ENCODE assay signal across 1 cellular context in the genomic region with DNA sequence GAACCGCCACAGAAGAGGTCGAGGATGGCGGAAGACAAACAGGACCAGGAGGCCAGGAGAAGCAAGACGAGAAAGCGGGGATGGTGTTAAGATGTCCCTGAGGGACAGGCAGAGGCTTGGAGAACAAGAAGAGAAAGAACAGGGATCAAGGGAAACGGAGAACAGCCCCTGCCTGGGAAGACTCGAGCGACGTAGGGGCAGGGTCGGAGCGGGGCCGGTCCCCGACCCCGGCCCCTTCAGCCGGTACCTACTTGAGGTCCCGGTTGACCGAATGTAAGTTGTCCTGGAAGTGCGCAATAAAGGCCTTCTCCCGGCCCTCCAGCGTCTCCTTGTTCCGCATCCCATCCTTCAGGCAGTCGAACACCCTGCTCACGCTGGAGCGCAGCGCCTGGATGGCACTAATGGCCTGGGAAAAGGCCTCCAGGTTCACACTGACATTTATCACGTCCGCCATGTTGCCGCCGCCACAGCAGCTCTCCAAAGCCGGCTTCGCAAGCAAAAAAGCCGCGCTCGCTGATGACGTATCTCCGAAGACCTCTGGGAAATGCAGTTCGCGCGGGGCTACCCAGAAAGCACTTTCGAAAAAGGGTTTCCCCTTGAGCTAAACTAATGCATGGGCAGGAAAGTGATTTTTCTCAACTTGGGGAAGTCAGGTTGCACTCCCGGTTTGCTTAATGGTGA.
A peak's percentile ranks its signal among the peaks of the same experiment; 100 is the strongest.
TF ChIP-seq lines count a peak whose summit lies in the region.

A gene with protein sequence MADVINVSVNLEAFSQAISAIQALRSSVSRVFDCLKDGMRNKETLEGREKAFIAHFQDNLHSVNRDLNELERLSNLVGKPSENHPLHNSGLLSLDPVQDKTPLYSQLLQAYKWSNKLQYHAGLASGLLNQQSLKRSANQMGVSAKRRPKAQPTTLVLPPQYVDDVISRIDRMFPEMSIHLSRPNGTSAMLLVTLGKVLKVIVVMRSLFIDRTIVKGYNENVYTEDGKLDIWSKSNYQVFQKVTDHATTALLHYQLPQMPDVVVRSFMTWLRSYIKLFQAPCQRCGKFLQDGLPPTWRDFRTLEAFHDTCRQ (minus strand): TSS at position 477 of the 681 bp plus-strand sequence. CDS start 23 bp downstream, at position 454.

TF ChIP-seq in HepG2, 621 proteins besides CTCF, POLR2A, EP300 and RAD21 (continued from another document and continues in another):
- TF ChIP-seq, protein P1, sequence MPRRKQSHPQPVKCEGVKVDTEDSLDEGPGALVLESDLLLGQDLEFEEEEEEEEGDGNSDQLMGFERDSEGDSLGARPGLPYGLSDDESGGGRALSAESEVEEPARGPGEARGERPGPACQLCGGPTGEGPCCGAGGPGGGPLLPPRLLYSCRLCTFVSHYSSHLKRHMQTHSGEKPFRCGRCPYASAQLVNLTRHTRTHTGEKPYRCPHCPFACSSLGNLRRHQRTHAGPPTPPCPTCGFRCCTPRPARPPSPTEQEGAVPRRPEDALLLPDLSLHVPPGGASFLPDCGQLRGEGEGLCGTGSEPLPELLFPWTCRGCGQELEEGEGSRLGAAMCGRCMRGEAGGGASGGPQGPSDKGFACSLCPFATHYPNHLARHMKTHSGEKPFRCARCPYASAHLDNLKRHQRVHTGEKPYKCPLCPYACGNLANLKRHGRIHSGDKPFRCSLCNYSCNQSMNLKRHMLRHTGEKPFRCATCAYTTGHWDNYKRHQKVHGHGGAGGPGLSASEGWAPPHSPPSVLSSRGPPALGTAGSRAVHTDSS (CRISPR knock-in tag; conservative IDR thresholded peaks at IDR 0.05), result no peak
- no peak for TF ChIP-seq FIP1L1 (IDR thresholded peaks at IDR 0.05; ENCODE audit: borderline replicate concordance, insufficient read depth, low read depth, low read length)
- no peak for TF ChIP-seq TMF1 (CRISPR knock-in tag; IDR thresholded peaks at IDR 0.05; ENCODE audit: low read depth)
- TF ChIP-seq, protein P2, sequence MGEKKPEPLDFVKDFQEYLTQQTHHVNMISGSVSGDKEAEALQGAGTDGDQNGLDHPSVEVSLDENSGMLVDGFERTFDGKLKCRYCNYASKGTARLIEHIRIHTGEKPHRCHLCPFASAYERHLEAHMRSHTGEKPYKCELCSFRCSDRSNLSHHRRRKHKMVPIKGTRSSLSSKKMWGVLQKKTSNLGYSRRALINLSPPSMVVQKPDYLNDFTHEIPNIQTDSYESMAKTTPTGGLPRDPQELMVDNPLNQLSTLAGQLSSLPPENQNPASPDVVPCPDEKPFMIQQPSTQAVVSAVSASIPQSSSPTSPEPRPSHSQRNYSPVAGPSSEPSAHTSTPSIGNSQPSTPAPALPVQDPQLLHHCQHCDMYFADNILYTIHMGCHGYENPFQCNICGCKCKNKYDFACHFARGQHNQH (CRISPR knock-in tag; IDR thresholded peaks at IDR 0.05), result peak; percentile 55; the same call in 1 of the 2 replicates
- TF ChIP-seq, protein P3, sequence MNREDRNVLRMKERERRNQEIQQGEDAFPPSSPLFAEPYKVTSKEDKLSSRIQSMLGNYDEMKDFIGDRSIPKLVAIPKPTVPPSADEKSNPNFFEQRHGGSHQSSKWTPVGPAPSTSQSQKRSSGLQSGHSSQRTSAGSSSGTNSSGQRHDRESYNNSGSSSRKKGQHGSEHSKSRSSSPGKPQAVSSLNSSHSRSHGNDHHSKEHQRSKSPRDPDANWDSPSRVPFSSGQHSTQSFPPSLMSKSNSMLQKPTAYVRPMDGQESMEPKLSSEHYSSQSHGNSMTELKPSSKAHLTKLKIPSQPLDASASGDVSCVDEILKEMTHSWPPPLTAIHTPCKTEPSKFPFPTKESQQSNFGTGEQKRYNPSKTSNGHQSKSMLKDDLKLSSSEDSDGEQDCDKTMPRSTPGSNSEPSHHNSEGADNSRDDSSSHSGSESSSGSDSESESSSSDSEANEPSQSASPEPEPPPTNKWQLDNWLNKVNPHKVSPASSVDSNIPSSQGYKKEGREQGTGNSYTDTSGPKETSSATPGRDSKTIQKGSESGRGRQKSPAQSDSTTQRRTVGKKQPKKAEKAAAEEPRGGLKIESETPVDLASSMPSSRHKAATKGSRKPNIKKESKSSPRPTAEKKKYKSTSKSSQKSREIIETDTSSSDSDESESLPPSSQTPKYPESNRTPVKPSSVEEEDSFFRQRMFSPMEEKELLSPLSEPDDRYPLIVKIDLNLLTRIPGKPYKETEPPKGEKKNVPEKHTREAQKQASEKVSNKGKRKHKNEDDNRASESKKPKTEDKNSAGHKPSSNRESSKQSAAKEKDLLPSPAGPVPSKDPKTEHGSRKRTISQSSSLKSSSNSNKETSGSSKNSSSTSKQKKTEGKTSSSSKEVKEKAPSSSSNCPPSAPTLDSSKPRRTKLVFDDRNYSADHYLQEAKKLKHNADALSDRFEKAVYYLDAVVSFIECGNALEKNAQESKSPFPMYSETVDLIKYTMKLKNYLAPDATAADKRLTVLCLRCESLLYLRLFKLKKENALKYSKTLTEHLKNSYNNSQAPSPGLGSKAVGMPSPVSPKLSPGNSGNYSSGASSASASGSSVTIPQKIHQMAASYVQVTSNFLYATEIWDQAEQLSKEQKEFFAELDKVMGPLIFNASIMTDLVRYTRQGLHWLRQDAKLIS (CRISPR knock-in tag; IDR thresholded peaks at IDR 0.05), result no peak
- no peak for TF ChIP-seq ZNF629 (CRISPR knock-in tag; conservative IDR thresholded peaks at IDR 0.05)
- TF ChIP-seq SMYD3 (CRISPR knock-in tag; IDR thresholded peaks at IDR 0.05), result no peak
- TF ChIP-seq, protein P4, sequence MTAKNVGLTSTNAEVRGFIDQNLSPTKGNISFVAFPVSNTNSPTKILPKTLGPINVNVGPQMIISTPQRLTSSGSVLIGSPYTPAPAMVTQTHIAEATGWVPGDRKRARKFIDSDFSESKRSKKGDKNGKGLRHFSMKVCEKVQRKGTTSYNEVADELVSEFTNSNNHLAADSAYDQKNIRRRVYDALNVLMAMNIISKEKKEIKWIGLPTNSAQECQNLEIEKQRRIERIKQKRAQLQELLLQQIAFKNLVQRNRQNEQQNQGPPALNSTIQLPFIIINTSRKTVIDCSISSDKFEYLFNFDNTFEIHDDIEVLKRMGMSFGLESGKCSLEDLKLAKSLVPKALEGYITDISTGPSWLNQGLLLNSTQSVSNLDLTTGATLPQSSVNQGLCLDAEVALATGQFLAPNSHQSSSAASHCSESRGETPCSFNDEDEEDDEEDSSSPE (CRISPR knock-in tag; IDR thresholded peaks at IDR 0.05), result peak; percentile 62
- TF ChIP-seq HNRNPLL (IDR thresholded peaks at IDR 0.05; ENCODE audit: low read depth, low read length, poor library complexity, severe bottlenecking), result no peak
- TF ChIP-seq, protein P5, sequence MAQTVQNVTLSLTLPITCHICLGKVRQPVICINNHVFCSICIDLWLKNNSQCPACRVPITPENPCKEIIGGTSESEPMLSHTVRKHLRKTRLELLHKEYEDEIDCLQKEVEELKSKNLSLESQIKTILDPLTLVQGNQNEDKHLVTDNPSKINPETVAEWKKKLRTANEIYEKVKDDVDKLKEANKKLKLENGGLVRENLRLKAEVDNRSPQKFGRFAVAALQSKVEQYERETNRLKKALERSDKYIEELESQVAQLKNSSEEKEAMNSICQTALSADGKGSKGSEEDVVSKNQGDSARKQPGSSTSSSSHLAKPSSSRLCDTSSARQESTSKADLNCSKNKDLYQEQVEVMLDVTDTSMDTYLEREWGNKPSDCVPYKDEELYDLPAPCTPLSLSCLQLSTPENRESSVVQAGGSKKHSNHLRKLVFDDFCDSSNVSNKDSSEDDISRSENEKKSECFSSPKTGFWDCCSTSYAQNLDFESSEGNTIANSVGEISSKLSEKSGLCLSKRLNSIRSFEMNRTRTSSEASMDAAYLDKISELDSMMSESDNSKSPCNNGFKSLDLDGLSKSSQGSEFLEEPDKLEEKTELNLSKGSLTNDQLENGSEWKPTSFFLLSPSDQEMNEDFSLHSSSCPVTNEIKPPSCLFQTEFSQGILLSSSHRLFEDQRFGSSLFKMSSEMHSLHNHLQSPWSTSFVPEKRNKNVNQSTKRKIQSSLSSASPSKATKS (CRISPR knock-in tag; IDR thresholded peaks at IDR 0.05), result 0 out of 2 replicates have a peak, but pooled peaks have one; percentile 58
- no peak for TF ChIP-seq GABPA (IDR thresholded peaks at IDR 0.05; ENCODE audit: low read depth, low read length)
- peak; percentile 70 for TF ChIP-seq GABPA (CRISPR knock-in tag; IDR thresholded peaks at IDR 0.05; ENCODE audit: low read depth)
- no peak for TF ChIP-seq FOXP1 (IDR thresholded peaks at IDR 0.05)
- TF ChIP-seq FOXP1 (CRISPR knock-in tag; IDR thresholded peaks at IDR 0.05), result no peak
- no peak for TF ChIP-seq ZNF780A (CRISPR knock-in tag; IDR thresholded peaks at IDR 0.05)
- TF ChIP-seq ZBTB7B (CRISPR knock-in tag; IDR thresholded peaks at IDR 0.05), result no peak
- peak; percentile 45; the same call in 1 of the 2 replicates for TF ChIP-seq RXRB (CRISPR knock-in tag; IDR thresholded peaks at IDR 0.05; ENCODE audit: borderline replicate concordance)
- no peak for TF ChIP-seq HOXA7 (CRISPR knock-in tag; IDR thresholded peaks at IDR 0.05)
- TF ChIP-seq NCOA1 (CRISPR knock-in tag; IDR thresholded peaks at IDR 0.05), result no peak
- no peak for TF ChIP-seq MEF2D (CRISPR knock-in tag; IDR thresholded peaks at IDR 0.05)
- TF ChIP-seq, protein P6, sequence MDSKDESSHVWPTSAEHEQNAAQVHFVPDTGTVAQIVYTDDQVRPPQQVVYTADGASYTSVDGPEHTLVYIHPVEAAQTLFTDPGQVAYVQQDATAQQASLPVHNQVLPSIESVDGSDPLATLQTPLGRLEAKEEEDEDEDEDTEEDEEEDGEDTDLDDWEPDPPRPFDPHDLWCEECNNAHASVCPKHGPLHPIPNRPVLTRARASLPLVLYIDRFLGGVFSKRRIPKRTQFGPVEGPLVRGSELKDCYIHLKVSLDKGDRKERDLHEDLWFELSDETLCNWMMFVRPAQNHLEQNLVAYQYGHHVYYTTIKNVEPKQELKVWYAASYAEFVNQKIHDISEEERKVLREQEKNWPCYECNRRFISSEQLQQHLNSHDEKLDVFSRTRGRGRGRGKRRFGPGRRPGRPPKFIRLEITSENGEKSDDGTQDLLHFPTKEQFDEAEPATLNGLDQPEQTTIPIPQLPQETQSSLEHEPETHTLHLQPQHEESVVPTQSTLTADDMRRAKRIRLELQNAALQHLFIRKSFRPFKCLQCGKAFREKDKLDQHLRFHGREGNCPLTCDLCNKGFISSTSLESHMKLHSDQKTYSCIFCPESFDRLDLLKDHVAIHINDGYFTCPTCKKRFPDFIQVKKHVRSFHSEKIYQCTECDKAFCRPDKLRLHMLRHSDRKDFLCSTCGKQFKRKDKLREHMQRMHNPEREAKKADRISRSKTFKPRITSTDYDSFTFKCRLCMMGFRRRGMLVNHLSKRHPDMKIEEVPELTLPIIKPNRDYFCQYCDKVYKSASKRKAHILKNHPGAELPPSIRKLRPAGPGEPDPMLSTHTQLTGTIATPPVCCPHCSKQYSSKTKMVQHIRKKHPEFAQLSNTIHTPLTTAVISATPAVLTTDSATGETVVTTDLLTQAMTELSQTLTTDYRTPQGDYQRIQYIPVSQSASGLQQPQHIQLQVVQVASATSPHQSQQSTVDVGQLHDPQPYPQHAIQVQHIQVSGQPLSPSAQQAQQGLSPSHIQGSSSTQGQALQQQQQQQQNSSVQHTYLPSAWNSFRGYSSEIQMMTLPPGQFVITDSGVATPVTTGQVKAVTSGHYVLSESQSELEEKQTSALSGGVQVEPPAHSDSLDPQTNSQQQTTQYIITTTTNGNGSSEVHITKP (CRISPR knock-in tag; IDR thresholded peaks at IDR 0.05; ENCODE audit: low read depth), result 0 out of 2 replicates have a peak, but pooled peaks have one; percentile 46
- TF ChIP-seq, protein P7, sequence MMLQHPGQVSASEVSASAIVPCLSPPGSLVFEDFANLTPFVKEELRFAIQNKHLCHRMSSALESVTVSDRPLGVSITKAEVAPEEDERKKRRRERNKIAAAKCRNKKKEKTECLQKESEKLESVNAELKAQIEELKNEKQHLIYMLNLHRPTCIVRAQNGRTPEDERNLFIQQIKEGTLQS (CRISPR knock-in tag; IDR thresholded peaks at IDR 0.05), result no peak
- no peak for TF ChIP-seq HNF4A (CRISPR knock-in tag; IDR thresholded peaks at IDR 0.05)
- TF ChIP-seq, protein P8, sequence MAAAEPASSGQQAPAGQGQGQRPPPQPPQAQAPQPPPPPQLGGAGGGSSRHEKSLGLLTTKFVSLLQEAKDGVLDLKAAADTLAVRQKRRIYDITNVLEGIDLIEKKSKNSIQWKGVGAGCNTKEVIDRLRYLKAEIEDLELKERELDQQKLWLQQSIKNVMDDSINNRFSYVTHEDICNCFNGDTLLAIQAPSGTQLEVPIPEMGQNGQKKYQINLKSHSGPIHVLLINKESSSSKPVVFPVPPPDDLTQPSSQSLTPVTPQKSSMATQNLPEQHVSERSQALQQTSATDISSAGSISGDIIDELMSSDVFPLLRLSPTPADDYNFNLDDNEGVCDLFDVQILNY (CRISPR knock-in tag; conservative IDR thresholded peaks at IDR 0.05), result no peak
- peak; percentile 98 for TF ChIP-seq ZNF143 (CRISPR knock-in tag; IDR thresholded peaks at IDR 0.05)
- no peak for TF ChIP-seq CHCHD3 (CRISPR knock-in tag; IDR thresholded peaks at IDR 0.05)
- TF ChIP-seq, protein P9, sequence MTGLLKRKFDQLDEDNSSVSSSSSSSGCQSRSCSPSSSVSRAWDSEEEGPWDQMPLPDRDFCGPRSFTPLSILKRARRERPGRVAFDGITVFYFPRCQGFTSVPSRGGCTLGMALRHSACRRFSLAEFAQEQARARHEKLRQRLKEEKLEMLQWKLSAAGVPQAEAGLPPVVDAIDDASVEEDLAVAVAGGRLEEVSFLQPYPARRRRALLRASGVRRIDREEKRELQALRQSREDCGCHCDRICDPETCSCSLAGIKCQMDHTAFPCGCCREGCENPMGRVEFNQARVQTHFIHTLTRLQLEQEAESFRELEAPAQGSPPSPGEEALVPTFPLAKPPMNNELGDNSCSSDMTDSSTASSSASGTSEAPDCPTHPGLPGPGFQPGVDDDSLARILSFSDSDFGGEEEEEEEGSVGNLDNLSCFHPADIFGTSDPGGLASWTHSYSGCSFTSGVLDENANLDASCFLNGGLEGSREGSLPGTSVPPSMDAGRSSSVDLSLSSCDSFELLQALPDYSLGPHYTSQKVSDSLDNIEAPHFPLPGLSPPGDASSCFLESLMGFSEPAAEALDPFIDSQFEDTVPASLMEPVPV (CRISPR knock-in tag; IDR thresholded peaks at IDR 0.05), result no peak
- 0 out of 2 replicates have a peak, but pooled peaks have one; percentile 50 for TF ChIP-seq ZNF124 (CRISPR knock-in tag; IDR thresholded peaks at IDR 0.05)
- TF ChIP-seq GTF2F1 (IDR thresholded peaks at IDR 0.05; ENCODE audit: low read length), result no peak
- no peak for TF ChIP-seq ZNF136 (CRISPR knock-in tag; IDR thresholded peaks at IDR 0.05; ENCODE audit: low read depth)
- no peak for TF ChIP-seq U2AF2 (IDR thresholded peaks at IDR 0.05; ENCODE audit: low read depth, low read length)
- TF ChIP-seq ESRRA (CRISPR knock-in tag; IDR thresholded peaks at IDR 0.05; ENCODE audit: low read depth), result no peak
- TF ChIP-seq POLR2G (IDR thresholded peaks at IDR 0.05; ENCODE audit: low read depth, low read length), result peak; percentile 74
- TF ChIP-seq, protein P10, sequence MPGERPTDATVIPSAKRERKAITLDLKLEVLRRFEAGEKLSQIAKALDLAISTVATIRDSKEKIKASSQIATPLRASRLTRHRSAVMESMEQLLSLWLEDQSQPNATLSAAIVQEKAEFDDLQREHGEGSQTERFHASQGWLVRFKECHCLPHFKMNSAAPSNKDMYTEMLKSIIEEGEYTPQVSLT (CRISPR knock-in tag; IDR thresholded peaks at IDR 0.05; ENCODE audit: borderline replicate concordance, low read depth), result 0 out of 2 replicates have a peak, but pooled peaks have one; percentile 46
- no peak for TF ChIP-seq NR2F6 (IDR thresholded peaks at IDR 0.05)
- peak; percentile 29; the same call in 1 of the 2 replicates for TF ChIP-seq NR2F6 (CRISPR knock-in tag; IDR thresholded peaks at IDR 0.05)
- peak; percentile 48; the same call in 1 of the 2 replicates for TF ChIP-seq RBFOX2 (IDR thresholded peaks at IDR 0.05; ENCODE audit: low read depth, low read length)
